Comparison of ENCODE assay signal across 20 cellular contexts in genomic region chr11:59031746-59032145, GRCh38. TPM values are rescaled to one million over a fixed set of nuclear protein-coding genes. Genes with fewer than 3 reads are reported as not detected.
"Had no signal": no experiment of that assay in that cellular context is flagged by ENCODE, and none has a peak within 500 bp of the region (broad histone marks: within the 10 kb centered on the region; RNA-seq: fewer than 3 reads in every experiment).

No MANE protein-coding gene starts in this region.

RNA-seq across cellular contexts. Expression of gene GLYATL1B, which starts 54.4 kb away (rescaled TPM):
- total RNA-seq: activated naive CD4-positive, alpha-beta T cell treated with anti-CD3 and anti-CD28 coated beads for 36 hours; activated naive CD4-positive, alpha-beta T cell treated with anti-CD3 and anti-CD28 coated beads, Interleukin-2, amount 50 U/mL, for 72 hours; activated naive CD8-positive, alpha-beta T cell treated with anti-CD3 and anti-CD28 coated beads for 36 hours; activated naive CD8-positive, alpha-beta T cell treated with anti-CD3 and anti-CD28 coated beads, Interleukin-2, amount 10 ng/mL, durations not matched to agents 7 days and 5 days; activated T-cell treated with anti-CD3 and anti-CD28 coated beads, Interleukin-2, amount 50 U/mL, for 4 hours; activated T-cell treated with anti-CD3 and anti-CD28 coated beads, Interleukin-2, amount 50 U/mL, for 72 hours; activated T-helper 1 cell treated with anti-CD3 and anti-CD28 coated beads, Interleukin-12 subunit alpha, Interleukin-12 subunit beta, Interleukin-2, Interleukin-4 antibody, amounts not matched to agents 30 ng/mL and 10 ng/mL and 1 ng/mL, durations not matched to agents 14 hours and 24 hours and 36 hours; activated T-helper 17 cell treated with anti-CD3 and anti-CD28 coated beads, Interleukin-2, amount 50 U/mL, for 72 hours; activated T-helper 2 cell treated with anti-CD3 and anti-CD28 coated beads, Interferon-gamma antibody, Interleukin-2, Interleukin-4, amounts not matched to agents 10 μg/mL and 5 μg/mL and 100 μg/mL, durations not matched to agents 14 hours and 24 hours and 36 hours; adrenal gland; aorta; ascending aorta; astrocyte; body of pancreas; breast epithelium; bronchial epithelial cell; cardiac muscle cell; cardiac septum; cerebellum; chondrocyte had no signal
